ENCODE assay signal across 28 cellular contexts in the genomic region with DNA sequence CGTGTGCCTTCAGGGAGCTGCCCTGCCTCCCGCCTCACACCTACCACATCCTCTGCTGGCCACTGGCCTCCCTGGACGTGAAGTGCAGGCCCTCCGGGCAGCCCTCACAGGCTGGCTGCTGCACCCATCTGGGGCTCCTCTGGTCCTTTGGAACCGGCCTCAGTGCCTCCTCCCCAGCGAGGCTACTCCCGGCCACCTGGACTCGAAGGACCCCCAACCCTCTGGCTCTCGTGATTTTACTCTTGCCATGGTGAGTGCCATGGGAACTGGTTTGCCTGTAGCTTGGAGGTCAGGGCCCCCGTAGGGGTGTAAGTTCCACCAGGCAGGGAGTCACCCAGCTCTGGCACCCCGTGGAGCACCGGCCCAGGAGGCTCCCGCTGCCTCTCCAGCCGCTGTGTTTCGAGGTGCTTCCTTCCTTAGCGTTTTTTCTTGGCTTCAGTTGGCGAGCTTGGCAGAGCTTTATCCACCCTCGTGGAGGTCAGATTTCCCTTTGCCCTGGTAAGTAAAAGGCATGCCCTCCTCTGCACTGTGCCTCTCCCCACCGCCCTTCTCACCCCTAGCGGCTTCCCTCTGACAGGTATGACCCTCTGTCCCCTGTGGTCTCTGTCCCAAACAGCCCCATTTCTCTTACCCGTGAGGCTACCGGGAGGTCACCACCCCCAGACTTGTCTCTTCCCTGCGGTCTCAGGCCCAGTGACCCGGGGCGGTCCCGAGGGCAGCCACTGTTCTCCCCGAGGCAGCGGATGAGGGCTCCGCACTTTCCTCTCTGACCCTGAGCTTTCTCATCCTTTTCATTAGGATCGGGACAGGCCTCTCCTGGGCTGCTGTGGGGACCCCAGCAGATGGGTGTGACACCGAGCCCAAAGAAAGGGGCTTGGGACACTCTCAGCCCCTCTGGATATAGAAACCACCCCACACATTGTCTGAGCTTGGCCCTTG.
"Had no signal": no experiment of that assay in that cellular context is flagged by ENCODE, and none has a peak within 500 bp of the region (broad histone marks: within the 10 kb centered on the region; RNA-seq: fewer than 3 reads in every experiment).

No MANE protein-coding gene starts in this region.

- H2AFZ ChIP-seq: hepatocyte had no signal

- H3K9me3 ChIP-seq: gastrocnemius medialis, pancreas, thyroid gland, vagina had no signal

- FAIRE-seq: bronchial epithelial cell, pancreas had no signal

- H3K36me3 ChIP-seq: gastrocnemius medialis, pancreas, spleen, thyroid gland, upper lobe of left lung, vagina had no signal

- H3K79me2 ChIP-seq: hepatocyte had no signal

- ATAC-seq: effector memory CD8-positive, alpha-beta T cell; gastrocnemius medialis; left colon; natural killer cell; pancreas; psoas muscle; SK-N-SH treated with all-trans-retinoic acid at 6 μM for 48 hours had no signal

- DNase-seq: activated CD4-positive, alpha-beta memory T cell treated with anti-CD3 and anti-CD28 coated beads for 36 hours; activated CD4-positive, alpha-beta T cell treated with anti-CD3 and anti-CD28 coated beads, Interleukin-2, amount 10 ng/mL, durations not matched to agents 24 days and 14 days; activated CD4-positive, CD25-positive, alpha-beta regulatory T cell treated with anti-CD3 and anti-CD28 coated beads, Interleukin-2, amount 50 U/mL, for 72 hours; activated CD8-positive, alpha-beta memory T cell treated with anti-CD3 and anti-CD28 coated beads, Interleukin-2, amount 50 U/mL, for 4 hours; activated gamma-delta T cell; activated naive CD4-positive, alpha-beta T cell treated with anti-CD3 and anti-CD28 coated beads, Interleukin-2, amount 10 ng/mL, durations not matched to agents 7 days and 5 days; activated naive CD8-positive, alpha-beta T cell treated with anti-CD3 and anti-CD28 coated beads, Interleukin-2, amount 10 ng/mL, durations not matched to agents 7 days and 5 days; activated T-cell treated with anti-CD3 and anti-CD28 coated beads, Interleukin-2, amount 50 U/mL, for 1 hour; cortex of kidney; effector memory CD8-positive, alpha-beta T cell; erythroblast; gastrocnemius medialis; glutamatergic neuron; islet precursor cell; left colon; mesendoderm; natural killer cell; spleen; stimulated activated CD4-positive, alpha-beta T cell treated with anti-CD3 and anti-CD28 coated beads, Interleukin-2, amount 100 ng/mL, for 48 hours; substantia nigra; thyroid gland had no signal

- H3K27me3 ChIP-seq: hepatocyte, pancreas, thyroid gland, upper lobe of left lung, vagina had no signal

- H3K4me2 ChIP-seq: hepatocyte had no signal

- H3K4me3 ChIP-seq: gastrocnemius medialis, hepatocyte, pancreas, psoas muscle, spleen, thyroid gland, upper lobe of left lung, vagina had no signal

- H3K27ac ChIP-seq: gastrocnemius medialis, hepatocyte, pancreas, psoas muscle, spleen, thyroid gland, upper lobe of left lung, vagina had no signal

- H3K4me1 ChIP-seq: gastrocnemius medialis, pancreas, psoas muscle, spleen, thyroid gland, upper lobe of left lung, vagina had no signal
